In the genomic region with DNA sequence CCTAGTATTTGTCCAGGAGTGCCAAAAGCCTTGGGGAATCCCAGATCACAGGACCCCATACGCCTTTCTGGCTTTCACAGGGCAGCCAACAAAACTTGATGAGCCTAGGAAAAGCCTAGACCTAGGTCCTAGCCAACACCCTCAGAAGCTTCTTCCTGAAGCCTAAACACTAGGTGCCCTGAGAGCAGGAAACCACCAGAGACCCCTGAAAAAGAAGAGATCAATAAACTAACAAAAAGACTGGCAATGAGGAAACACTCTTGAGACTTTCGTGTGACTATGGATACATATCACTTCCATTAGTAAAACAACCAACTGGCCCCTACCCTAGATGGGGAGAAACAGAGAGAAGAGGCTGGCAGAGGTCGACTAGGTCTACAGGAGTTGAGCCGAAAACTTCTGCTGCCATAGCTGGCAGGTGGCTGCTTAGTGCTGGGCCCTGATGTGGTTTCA, we compare ENCODE assay signal across 8 cellular contexts. TPM values are rescaled to one million over a fixed set of nuclear protein-coding genes. Genes with fewer than 3 reads are reported as not detected.
DNase-seq lines count a peak whose midpoint lies in the region; ATAC-seq, FAIRE-seq and TF ChIP-seq lines count a peak whose summit lies in the region.

No MANE protein-coding gene starts in this region.

- H3K9me3 ChIP-seq in Panc1 (ENCODE audit: control insufficient read depth, insufficient read depth, low read depth, low read length) (no peaks in the 10 kb centered on the region), fibroblast of lung (ENCODE audit: control insufficient read depth, insufficient read depth, low read depth, low read length) (no peaks in the 10 kb centered on the region)

- no peak overlapping the region for H3K9ac ChIP-seq in fibroblast of lung (ENCODE audit: insufficient read depth, low read length)

- H2AFZ ChIP-seq in fibroblast of lung (ENCODE audit: low read length), result no peak overlapping the region

- H3K27me3 ChIP-seq in Panc1 (ENCODE audit: control insufficient read depth, insufficient read depth, low read length), result no peaks in the 10 kb centered on the region
- H3K27me3 ChIP-seq in fibroblast of lung (ENCODE audit: control insufficient read depth, insufficient read depth, low read length), result no peaks in the 10 kb centered on the region

- peak; percentile 51 for FAIRE-seq in GM12891 (lab: Jason Lieb, UNC)

- intact Hi-C loops in Panc1 (cut with micrococcal nuclease; ENCODE audit: unreplicated experiment), result no loop called here

- H3K27ac ChIP-seq in Panc1 (ENCODE audit: low read length) (0 out of 2 replicates have a peak overlapping the region, but pooled peaks have one; percentile 1), fibroblast of lung (ENCODE audit: insufficient read depth, low read length) (no peak overlapping the region), caudate nucleus (ENCODE audit: low read depth, low read length) (no peak overlapping the region)

- peaks cover 36% of the 10 kb centered on the region for H3K4me1 ChIP-seq in Panc1 (ENCODE audit: control insufficient read depth, insufficient read depth, low read length)
- peaks cover 37% of the 10 kb centered on the region for H3K4me1 ChIP-seq in fibroblast of lung (ENCODE audit: control insufficient read depth, extremely low read depth, insufficient read depth, low read length)

- peaks cover 30% of the 10 kb centered on the region for H3K79me2 ChIP-seq in fibroblast of lung (ENCODE audit: control insufficient read depth, insufficient read depth, low read length)

- no peak for TF ChIP-seq POLR2A in GM12891 (IDR thresholded peaks at IDR 0.05; ENCODE audit: low read depth, low read length)

- H3K4me3 ChIP-seq in Panc1 (ENCODE audit: low read depth in 2 of 2, low read length in 2 of 2) (peak overlapping the region; percentile 63 to 77; a peak in 3 of 4 replicates), fibroblast of lung (replicated peaks in 1 of 4; ENCODE audit: control extremely low read depth in 1 of 4, insufficient read depth in 1 of 4, low read depth in 3 of 4, low read length in 4 of 4) (peak overlapping the region; percentile 77 to 95 (median 82)), skeletal muscle cell (ENCODE audit: low read depth, low read length) (peak overlapping the region; percentile 76)

- no TSS peak for BruUV-seq in Panc1 (replicated peaks; lab: Mats Ljungman, UMichigan)

- in situ Hi-C loops in Panc1 (cut with HindIII; ENCODE audit: low pct_unique_long_range_greater_than_20kb, low sequenced_read_pairs), result no loop called here

- DNase-seq in GM12891 (ENCODE audit: insufficient read length, low spot score) (no peak), Panc1 (ENCODE audit: low read depth, low spot score) (no peak), fibroblast of lung (ENCODE audit: low read depth in 2 of 2) (no peak), skeletal muscle cell (ENCODE audit: low read depth) (no peak), caudate nucleus (lab: John Stamatoyannopoulos, UW) (no peak), EL (no peak)

- H4K20me1 ChIP-seq in fibroblast of lung (ENCODE audit: control insufficient read depth, extremely low read depth, insufficient read depth, low read length), result no peaks in the 10 kb centered on the region

- POLR2A ChIA-PET in Panc1 (lab: Charles Lee), result no interaction called here

- TF ChIP-seq CTCF in Panc1 (IDR thresholded peaks at IDR 0.05) (no peak), fibroblast of lung (conservative IDR thresholded peaks at IDR 0.05 in 1 of 2, IDR thresholded peaks at IDR 0.05 in 1 of 2; ENCODE audit: low read depth in 1 of 2, low read length in 2 of 2) (no peak)

- CTCF ChIA-PET in Panc1 (lab: Charles Lee), result no interaction called here

- H3K4me2 ChIP-seq in fibroblast of lung (ENCODE audit: extremely low read depth, insufficient read depth, low read length), result peak overlapping the region; percentile 99

- H3K36me3 ChIP-seq in Panc1 (ENCODE audit: control insufficient read depth, insufficient read depth, low read length) (no peaks in the 10 kb centered on the region; the same call in 1 of the 2 replicates), fibroblast of lung (ENCODE audit: control insufficient read depth, insufficient read depth, low read length) (peaks cover 16% of the 10 kb centered on the region)

- ATAC-seq in Panc1 (no peak), HG02870 (IDR thresholded peaks at IDR 0.05; ENCODE audit: unreplicated experiment) (no peak), GM21447 (IDR thresholded peaks at IDR 0.05; ENCODE audit: unreplicated experiment) (no peak)

TF ChIP-seq in GM12891, 5 proteins besides CTCF, POLR2A, EP300 and RAD21:
- TF ChIP-seq TAF1 (IDR thresholded peaks at IDR 0.05; ENCODE audit: low read depth, low read length), result no peak
- TF ChIP-seq SPI1 (IDR thresholded peaks at IDR 0.05; ENCODE audit: low read depth, low read length), result no peak
- TF ChIP-seq POLR2AphosphoS5 (IDR thresholded peaks at IDR 0.05; ENCODE audit: low read depth, low read length), result no peak
- TF ChIP-seq POU2F2 (IDR thresholded peaks at IDR 0.05; ENCODE audit: low read depth, low read length), result no peak
TF ChIP-seq in GM12891: peak in this region for 0.

RNA-seq across cellular contexts. Expression of gene ORMDL3, which starts 1.2 kb away (rescaled TPM):
- polyA plus RNA-seq in GM12891 (2012; ENCODE audit: low read depth, missing spikeins), result 83.4 TPM
- total RNA-seq in Panc1 (2021; ENCODE audit: unreplicated experiment), result 55.1 TPM
- polyA plus RNA-seq in Panc1 (2012; ENCODE audit: insufficient read length), result 104 TPM
- total RNA-seq in fibroblast of lung, result 48.1 and 51.9 TPM in 2 replicates
- polyA plus RNA-seq in fibroblast of lung, result 22.3 and 30.1 TPM in 2 replicates
- polyA plus RNA-seq in fibroblast of lung (2012), result 64.2 and 75.9 TPM in 2 replicates
- polyA minus RNA-seq in fibroblast of lung (ENCODE audit: low replicate concordance), result 144 and 147 TPM in 2 replicates

RNA-seq across cellular contexts. Expression of gene LRRC3C, which starts 1.4 kb away (rescaled TPM):
- not detected for polyA plus RNA-seq in GM12891 (2012; ENCODE audit: low read depth, missing spikeins)
- total RNA-seq in Panc1 (2021; ENCODE audit: unreplicated experiment) (not detected), fibroblast of lung (not detected in 2 replicates)
- polyA plus RNA-seq in Panc1 (2012; ENCODE audit: insufficient read length), result not detected
- polyA plus RNA-seq in fibroblast of lung, result not detected in 2 replicates
- polyA plus RNA-seq in fibroblast of lung (2012), result not detected in 2 replicates
- polyA minus RNA-seq in fibroblast of lung (ENCODE audit: low replicate concordance), result not detected in 2 replicates

RNA-seq across cellular contexts. Expression of gene GSDMB, which starts 7.7 kb away (rescaled TPM):
- 8.2 TPM for polyA plus RNA-seq in GM12891 (2012; ENCODE audit: low read depth, missing spikeins)
- total RNA-seq in Panc1 (2021; ENCODE audit: unreplicated experiment) (2.9 TPM), fibroblast of lung (4.4 and 5.6 TPM in 2 replicates)
- 2.2 TPM for polyA plus RNA-seq in Panc1 (2012; ENCODE audit: insufficient read length)
- polyA plus RNA-seq in fibroblast of lung, result 1.1 and 2.3 TPM in 2 replicates
- polyA plus RNA-seq in fibroblast of lung (2012), result 1.1 and 2.6 TPM in 2 replicates
- 0.75 and 0.82 TPM in 2 replicates for polyA minus RNA-seq in fibroblast of lung (ENCODE audit: low replicate concordance)

RNA-seq across cellular contexts. Expression of gene GSDMA, which starts 36.6 kb away (rescaled TPM):
- not detected for polyA plus RNA-seq in GM12891 (2012; ENCODE audit: low read depth, missing spikeins)
- not detected for total RNA-seq in Panc1 (2021; ENCODE audit: unreplicated experiment)
- not detected for polyA plus RNA-seq in Panc1 (2012; ENCODE audit: insufficient read length)
- total RNA-seq in fibroblast of lung, result not detected in 2 replicates
- not detected in 2 replicates for polyA plus RNA-seq in fibroblast of lung
- polyA plus RNA-seq in fibroblast of lung (2012), result not detected in 2 replicates
- polyA minus RNA-seq in fibroblast of lung (ENCODE audit: low replicate concordance), result not detected in 2 replicates

RNA-seq across cellular contexts. Expression of gene PSMD3, which starts 54.4 kb away (rescaled TPM):
- polyA plus RNA-seq in GM12891 (2012; ENCODE audit: low read depth, missing spikeins), result 91.0 TPM
- total RNA-seq in Panc1 (2021; ENCODE audit: unreplicated experiment), result 175 TPM
- 244 TPM for polyA plus RNA-seq in Panc1 (2012; ENCODE audit: insufficient read length)
- total RNA-seq in fibroblast of lung, result 55.2 and 55.5 TPM in 2 replicates
- polyA plus RNA-seq in fibroblast of lung, result 66.9 and 107 TPM in 2 replicates
- polyA plus RNA-seq in fibroblast of lung (2012), result 83.3 and 134 TPM in 2 replicates
- polyA minus RNA-seq in fibroblast of lung (ENCODE audit: low replicate concordance), result 181 and 235 TPM in 2 replicates
